ENCODE assay signal across 21 cellular contexts in the genomic region with DNA sequence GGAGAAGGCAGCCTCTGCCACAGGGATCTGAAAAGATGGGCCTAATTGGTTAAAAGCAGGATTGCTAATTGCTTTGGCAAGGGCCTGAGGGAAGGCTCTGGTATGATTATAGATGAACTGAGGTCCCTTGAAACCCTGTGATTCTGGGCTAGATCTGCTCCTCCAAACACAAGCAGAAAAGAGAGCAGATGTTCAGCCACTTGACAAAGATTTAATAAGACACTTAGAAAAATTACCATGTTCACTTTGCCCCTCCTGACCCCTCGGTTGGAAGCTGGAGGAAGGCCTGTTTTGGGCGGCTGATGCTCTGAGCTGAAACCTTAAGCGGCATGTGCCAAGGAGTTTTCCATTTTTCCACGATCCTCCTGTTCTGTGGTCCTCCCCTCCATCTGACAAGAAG.
"Had no signal": no experiment of that assay in that cellular context is flagged by ENCODE, and none has a peak within 500 bp of the region (broad histone marks: within the 10 kb centered on the region; RNA-seq: fewer than 3 reads in every experiment).

No MANE protein-coding gene starts in this region.

- ATAC-seq: activated CD4-positive, alpha-beta T cell treated with anti-CD3 and anti-CD28 coated beads for 36 hours; body of pancreas; left lung; lower lobe of right lung; natural killer cell; right cardiac atrium had no signal

- DNase-seq: activated CD4-positive, alpha-beta T cell treated with anti-CD3 and anti-CD28 coated beads for 36 hours; activated CD4-positive, alpha-beta T cell treated with anti-CD3 and anti-CD28 coated beads, Interleukin-2, amount 50 U/mL, for 4 hours; activated CD4-positive, CD25-positive, alpha-beta regulatory T cell; activated effector memory CD4-positive, alpha-beta T cell treated with Interleukin-2 at 50 U/mL for 16 hours; activated naive CD4-positive, alpha-beta T cell treated with Interleukin-2 at 50 U/mL for 16 hours; activated naive CD8-positive, alpha-beta T cell treated with anti-CD3 and anti-CD28 coated beads for 36 hours; activated T-cell treated with anti-CD3 and anti-CD28 coated beads for 4 hours; adrenal gland; aorta; body of pancreas; dermis blood vessel endothelial cell; effector CD4-positive, alpha-beta T cell; esophagus squamous epithelium; foreskin melanocyte; left lung; lower lobe of right lung; mesenchymal stem cell; natural killer cell; right cardiac atrium; spleen; stimulated activated naive CD4-positive, alpha-beta T cell had no signal
